Comparison of ENCODE assay signal across 8 cellular contexts in genomic region chr17:79852748-79853147, GRCh38. TPM values are rescaled to one million over a fixed set of nuclear protein-coding genes. Genes with fewer than 3 reads are reported as not detected.
DNase-seq lines count a peak whose midpoint lies in the region; ATAC-seq and TF ChIP-seq lines count a peak whose summit lies in the region.

No MANE protein-coding gene starts in this region.

- peak; percentile 59 for DNase-seq in CD1c-positive myeloid dendritic cell (ENCODE audit: extremely low spot score)
- peak; percentile 41 for DNase-seq in LHCN-M2 (ENCODE audit: low read depth)
- peak; percentile 73 for DNase-seq in astrocyte of the cerebellum (ENCODE audit: low read depth)
- no peak for DNase-seq in memory B cell (ENCODE audit: low spot score in 2 of 2)
- no peak for DNase-seq in NCI-H526 treated with DMSO at 0.1 percent for 48 hours (lab: John Stamatoyannopoulos, UW)
- DNase-seq in NCI-H69 (lab: John Stamatoyannopoulos, UW) = no peak
- no peak for DNase-seq in caudate nucleus (lab: John Stamatoyannopoulos, UW)

- ATAC-seq in memory B cell (ENCODE audit: low read depth) (no peak), HG03159 (IDR thresholded peaks at IDR 0.05; ENCODE audit: unreplicated experiment) (no peak)

- H3K4me3 ChIP-seq in astrocyte of the cerebellum (ENCODE audit: low read depth, low read length) = no peak overlapping the region

- H3K9me3 Mint-ChIP-seq in memory B cell = no peaks in the 10 kb centered on the region

- H3K4me3 Mint-ChIP-seq in memory B cell = peak overlapping the region; percentile 58

- H3K27ac Mint-ChIP-seq in memory B cell = no peak overlapping the region

- H3K27me3 Mint-ChIP-seq in memory B cell = peaks cover 16% of the 10 kb centered on the region

- H3K27ac ChIP-seq in caudate nucleus (ENCODE audit: low read depth, low read length) = no peak overlapping the region

- in situ Hi-C loops in astrocyte of the cerebellum (cut with HindIII; ENCODE audit: low sequenced_read_pairs) = no loop called here

- H3K36me3 Mint-ChIP-seq in memory B cell = no peaks in the 10 kb centered on the region

- TF ChIP-seq CTCF in astrocyte of the cerebellum (IDR thresholded peaks at IDR 0.05; ENCODE audit: low read depth, low read length, missing control alignments) = no peak

- H3K4me1 Mint-ChIP-seq in memory B cell = no peaks in the 10 kb centered on the region

RNA-seq across cellular contexts. Expression of gene CBX4, which starts 13.5 kb away (rescaled TPM):
- 18.1 and 18.5 TPM in 2 replicates for total RNA-seq in LHCN-M2 (2014; rRNA removed)
- polyA plus RNA-seq in LHCN-M2 (2012) = 8.9 TPM

RNA-seq across cellular contexts. Expression of gene CBX8, which starts 55.9 kb away (rescaled TPM):
- 5.1 and 10.8 TPM in 2 replicates for total RNA-seq in LHCN-M2 (2014; rRNA removed)
- 5.9 TPM for polyA plus RNA-seq in LHCN-M2 (2012)

Comparison
In these comparisons a context has a peak if more than half of its experiments do, and no peak if none do; other contexts are left out.
1. DNase-seq: peak in CD1c-positive myeloid dendritic cell (single experiment), LHCN-M2 (single experiment) and astrocyte of the cerebellum (single experiment); none in memory B cell (0 of 2), NCI-H526 treated with DMSO at 0.1 percent for 48 hours (single experiment), NCI-H69 (single experiment) and caudate nucleus (0 of 61).